ENCODE assay signal across 21 cellular contexts in genomic region chr1:181660621-181661020, GRCh38.
"Had no signal": no experiment of that assay in that cellular context is flagged by ENCODE, and none has a peak within 500 bp of the region (broad histone marks: within the 10 kb centered on the region; RNA-seq: fewer than 3 reads in every experiment).

No MANE protein-coding gene starts in this region.

- H3K4me3 ChIP-seq: heart right ventricle, prostate gland, right lobe of liver, testis had no signal

- ATAC-seq: effector memory CD8-positive, alpha-beta T cell; heart right ventricle; naive thymus-derived CD4-positive, alpha-beta T cell; stimulated activated memory B cell treated with anti-CD40 and anti-IgM and Interleukin-4, amounts not matched to agents 10 μg/mL and 1 μg/mL and 100 μg/mL, for 72 hours had no signal

- H3K4me1 Mint-ChIP-seq: naive thymus-derived CD4-positive, alpha-beta T cell; stimulated activated memory B cell treated with anti-CD40 and anti-IgM and Interleukin-4, amounts not matched to agents 10 μg/mL and 1 μg/mL and 100 μg/mL, for 72 hours had no signal

- H3K9me3 ChIP-seq: prostate gland, right lobe of liver, testis had no signal

- H3K27ac ChIP-seq: heart right ventricle, parathyroid adenoma, prostate gland, testis had no signal

- H3K36me3 Mint-ChIP-seq: naive thymus-derived CD4-positive, alpha-beta T cell had no signal

- FAIRE-seq: frontal cortex, islet of Langerhans had no signal

- DNase-seq: cortex of kidney; effector memory CD8-positive, alpha-beta T cell; erythroblast; heart right ventricle; hypothalamus; kidney glomerular epithelial cell; mammary epithelial cell; naive thymus-derived CD4-positive, alpha-beta T cell; nephron progenitor cell; retina; right lobe of liver; stimulated activated CD4-positive, alpha-beta T cell treated with anti-CD3 and anti-CD28 coated beads, Interleukin-4, amount 100 ng/mL, for 1 hour; stimulated activated CD8-positive, alpha-beta memory T cell treated with anti-CD3 and anti-CD28 coated beads, Interleukin-4, amount 100 ng/mL, for 48 hours; testis; trophoblast cell had no signal

- H3K4me3 Mint-ChIP-seq: effector memory CD8-positive, alpha-beta T cell; naive thymus-derived CD4-positive, alpha-beta T cell; nephron progenitor cell; stimulated activated memory B cell treated with anti-CD40 and anti-IgM and Interleukin-4, amounts not matched to agents 10 μg/mL and 1 μg/mL and 100 μg/mL, for 72 hours; stimulated activated naive CD8-positive, alpha-beta T cell treated with anti-CD3 and anti-CD28 coated beads, Interleukin-15, Interleukin-2, amounts not matched to agents 100 ng/mL and 50 ng/mL, for 24 hours had no signal

- H3K36me3 ChIP-seq: heart right ventricle, prostate gland, right lobe of liver had no signal

- H3K79me2 ChIP-seq: parathyroid adenoma had no signal

- H3K9ac ChIP-seq: parathyroid adenoma had no signal

- H3K4me1 ChIP-seq: heart right ventricle, parathyroid adenoma, prostate gland, testis had no signal

- H3K27me3 ChIP-seq: right lobe of liver, testis had no signal

- H3K9me3 Mint-ChIP-seq: effector memory CD8-positive, alpha-beta T cell had no signal

- H3K27ac Mint-ChIP-seq: effector memory CD8-positive, alpha-beta T cell; naive thymus-derived CD4-positive, alpha-beta T cell; nephron progenitor cell; stimulated activated memory B cell treated with anti-CD40 and anti-IgM and Interleukin-4, amounts not matched to agents 10 μg/mL and 1 μg/mL and 100 μg/mL, for 72 hours; stimulated activated naive CD8-positive, alpha-beta T cell treated with anti-CD3 and anti-CD28 coated beads, Interleukin-15, Interleukin-2, amounts not matched to agents 100 ng/mL and 50 ng/mL, for 24 hours had no signal

- H2AFZ ChIP-seq: parathyroid adenoma had no signal
